Comparison of ENCODE assay signal across 22 cellular contexts in the genomic region with DNA sequence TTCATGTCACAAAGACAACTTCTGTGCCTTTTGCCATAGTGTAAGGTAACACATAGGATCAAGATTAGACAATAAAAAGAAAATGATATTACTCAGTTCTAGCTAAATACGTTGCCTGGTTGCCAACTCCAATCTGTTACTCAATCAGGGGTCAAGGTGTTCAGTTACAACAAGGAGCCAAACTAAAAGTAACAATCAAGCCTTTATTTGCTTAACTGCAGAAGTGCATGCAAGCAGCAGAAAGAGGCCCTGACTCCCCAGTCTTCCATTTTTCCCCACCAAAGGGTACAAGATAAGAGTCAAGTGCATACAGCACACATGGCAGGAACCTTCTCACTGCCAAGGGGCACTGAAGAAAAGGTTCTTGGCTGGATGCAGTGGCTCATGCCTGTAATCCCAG. TPM values are rescaled to one million over a fixed set of nuclear protein-coding genes. Genes with fewer than 3 reads are reported as not detected.
DNase-seq lines count a peak whose midpoint lies in the region; ATAC-seq, FAIRE-seq and TF ChIP-seq lines count a peak whose summit lies in the region.
"Had no signal": no experiment of that assay in that cellular context is flagged by ENCODE, and none has a peak within 500 bp of the region (broad histone marks: within the 10 kb centered on the region; RNA-seq: fewer than 3 reads in every experiment).

No MANE protein-coding gene starts in this region.

- no peak overlapping the region for H3K27ac Mint-ChIP-seq in Calu3 (ENCODE audit: unreplicated experiment)
- H3K27ac Mint-ChIP-seq: HFFc6 had no signal

- H3K4me3 ChIP-seq in liver (ENCODE audit: low read depth in 1 of 3, low read length in 3 of 3) (no peak overlapping the region), upper lobe of right lung (no peak overlapping the region)
- H3K4me3 ChIP-seq: BLaER1, GM12878 had no signal

- TF ChIP-seq POLR2A in GM12892 (IDR thresholded peaks at IDR 0.05; ENCODE audit: low read depth, low read length): no peak

- no peak overlapping the region for H3K9ac ChIP-seq in liver (ENCODE audit: low read depth in 1 of 2, low read length in 2 of 2)
- H3K9ac ChIP-seq: BLaER1 had no signal

- FAIRE-seq in GM12892 (lab: Jason Lieb, UNC): no peak
- FAIRE-seq: GM12878, GM19239 had no signal

- intact Hi-C loops in Calu3 (cut with micrococcal nuclease; ENCODE audit: unreplicated experiment) (no loop called here), upper lobe of right lung (cut with DNase I) (no loop called here)

- TF ChIP-seq CTCF in Calu3 (IDR thresholded peaks at IDR 0.05; ENCODE audit: unreplicated experiment) (no peak), liver (IDR thresholded peaks at IDR 0.05; ENCODE audit: low read depth, low read length, missing input control) (no peak), upper lobe of right lung (IDR thresholded peaks at IDR 0.05) (no peak)

- whole genome bisulfite sequencing in liver: 44% methylated on average over 1 of the region's 1 CpG

- H3K36me3 Mint-ChIP-seq in Calu3 (ENCODE audit: insufficient read depth, unreplicated experiment): peaks cover 3% of the 10 kb centered on the region
- H3K36me3 Mint-ChIP-seq: CD14-positive monocyte; CD4-positive, alpha-beta memory T cell had no signal

- H3K9me3 ChIP-seq in liver (ENCODE audit: control insufficient read depth in 4 of 4, low read length in 3 of 4): no peaks in the 10 kb centered on the region
- no peaks in the 10 kb centered on the region for H3K9me3 ChIP-seq in upper lobe of right lung
- H3K9me3 ChIP-seq: BLaER1 had no signal

- peaks cover 3 to 22% (median 12%) of the 10 kb centered on the region in 4 donors for H3K4me1 ChIP-seq in liver (ENCODE audit: control insufficient read depth in 4 of 4, insufficient read depth in 4 of 4, low read length in 3 of 4)
- H3K4me1 ChIP-seq in upper lobe of right lung: no peaks in the 10 kb centered on the region

- CTCF ChIA-PET in Calu3 (lab: Charles Lee): no interaction called here

- H3K9me3 Mint-ChIP-seq in Calu3 (ENCODE audit: low read depth, unreplicated experiment): no peaks in the 10 kb centered on the region
- H3K9me3 Mint-ChIP-seq: CD4-positive, alpha-beta memory T cell; HFFc6 had no signal

- H3K27me3 ChIP-seq in liver (ENCODE audit: control insufficient read depth in 4 of 4, insufficient read depth in 4 of 4, low read length in 3 of 4) (no peaks in the 10 kb centered on the region), upper lobe of right lung (no peaks in the 10 kb centered on the region)
- H3K27me3 ChIP-seq: BLaER1 had no signal

- no TSS peak for BruUV-seq in Calu3 (replicated peaks; lab: Mats Ljungman, UMichigan)

- H3K27me3 Mint-ChIP-seq in Calu3 (ENCODE audit: unreplicated experiment): no peaks in the 10 kb centered on the region
- H3K27me3 Mint-ChIP-seq: CD4-positive, alpha-beta memory T cell had no signal

- ATAC-seq in upper lobe of right lung (peak; percentile 52), GM21786 (IDR thresholded peaks at IDR 0.05; ENCODE audit: unreplicated experiment) (no peak)
- ATAC-seq: GM12878, HCT116 had no signal

- H3K27ac ChIP-seq in liver (ENCODE audit: low read depth in 1 of 2, low read length in 2 of 2) (peak overlapping the region in 1 of 2 donors; percentile 47), upper lobe of right lung (no peak overlapping the region)
- H3K27ac ChIP-seq: BLaER1, HL-60 had no signal

- H3K4me3 Mint-ChIP-seq in Calu3 (ENCODE audit: low read depth, unreplicated experiment): no peak overlapping the region
- H3K4me3 Mint-ChIP-seq: CD14-positive monocyte; CD4-positive, alpha-beta memory T cell; HFFc6 had no signal

- no peaks in the 10 kb centered on the region for H3K36me3 ChIP-seq in liver (ENCODE audit: control insufficient read depth in 4 of 4, insufficient read depth in 3 of 4, low read depth in 1 of 4, low read length in 3 of 4)
- H3K36me3 ChIP-seq in upper lobe of right lung: no peaks in the 10 kb centered on the region
- H3K36me3 ChIP-seq: BLaER1 had no signal

- TF ChIP-seq RAD21 in liver (IDR thresholded peaks at IDR 0.05): no peak

- peak; percentile 14 for DNase-seq in Calu3
- DNase-seq in iris pigment epithelial cell (ENCODE audit: low read depth): peak; percentile 39
- DNase-seq in upper lobe of right lung: no peak
- DNase-seq in NCI-H2107 (lab: John Stamatoyannopoulos, UW): no peak
- no peak for DNase-seq in GM12892 (ENCODE audit: insufficient read length)
- DNase-seq: 8988T; CD4-positive, alpha-beta memory T cell; DMS53; DND-41; EL; GOT3; H7; HFFc6; IMR-90 had no signal

- peaks cover 15% of the 10 kb centered on the region for H3K4me1 Mint-ChIP-seq in Calu3 (ENCODE audit: low read depth, unreplicated experiment)

TF ChIP-seq in liver, 16 proteins besides CTCF, POLR2A, EP300 and RAD21:
- TF ChIP-seq RXRA (IDR thresholded peaks at IDR 0.05): peak in 1 of 2 donors; percentile 8
- no peak for TF ChIP-seq FOXA1 (IDR thresholded peaks at IDR 0.05)
- TF ChIP-seq, protein P1, sequence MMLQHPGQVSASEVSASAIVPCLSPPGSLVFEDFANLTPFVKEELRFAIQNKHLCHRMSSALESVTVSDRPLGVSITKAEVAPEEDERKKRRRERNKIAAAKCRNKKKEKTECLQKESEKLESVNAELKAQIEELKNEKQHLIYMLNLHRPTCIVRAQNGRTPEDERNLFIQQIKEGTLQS (IDR thresholded peaks at IDR 0.05): no peak
- no peak for TF ChIP-seq HNF4G (IDR thresholded peaks at IDR 0.05)
- no peak for TF ChIP-seq EGR1 (IDR thresholded peaks at IDR 0.05; ENCODE audit: low read depth in 2 of 2)
- TF ChIP-seq, protein P2, sequence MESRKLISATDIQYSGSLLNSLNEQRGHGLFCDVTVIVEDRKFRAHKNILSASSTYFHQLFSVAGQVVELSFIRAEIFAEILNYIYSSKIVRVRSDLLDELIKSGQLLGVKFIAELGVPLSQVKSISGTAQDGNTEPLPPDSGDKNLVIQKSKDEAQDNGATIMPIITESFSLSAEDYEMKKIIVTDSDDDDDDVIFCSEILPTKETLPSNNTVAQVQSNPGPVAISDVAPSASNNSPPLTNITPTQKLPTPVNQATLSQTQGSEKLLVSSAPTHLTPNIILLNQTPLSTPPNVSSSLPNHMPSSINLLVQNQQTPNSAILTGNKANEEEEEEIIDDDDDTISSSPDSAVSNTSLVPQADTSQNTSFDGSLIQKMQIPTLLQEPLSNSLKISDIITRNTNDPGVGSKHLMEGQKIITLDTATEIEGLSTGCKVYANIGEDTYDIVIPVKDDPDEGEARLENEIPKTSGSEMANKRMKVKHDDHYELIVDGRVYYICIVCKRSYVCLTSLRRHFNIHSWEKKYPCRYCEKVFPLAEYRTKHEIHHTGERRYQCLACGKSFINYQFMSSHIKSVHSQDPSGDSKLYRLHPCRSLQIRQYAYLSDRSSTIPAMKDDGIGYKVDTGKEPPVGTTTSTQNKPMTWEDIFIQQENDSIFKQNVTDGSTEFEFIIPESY (IDR thresholded peaks at IDR 0.05): no peak
- no peak for TF ChIP-seq NR2F2 (IDR thresholded peaks at IDR 0.05)
- TF ChIP-seq, protein P3, sequence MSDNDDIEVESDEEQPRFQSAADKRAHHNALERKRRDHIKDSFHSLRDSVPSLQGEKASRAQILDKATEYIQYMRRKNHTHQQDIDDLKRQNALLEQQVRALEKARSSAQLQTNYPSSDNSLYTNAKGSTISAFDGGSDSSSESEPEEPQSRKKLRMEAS (IDR thresholded peaks at IDR 0.05): no peak
- TF ChIP-seq JUND (IDR thresholded peaks at IDR 0.05): no peak
- no peak for TF ChIP-seq FOXA2 (IDR thresholded peaks at IDR 0.05)
- TF ChIP-seq GABPA (IDR thresholded peaks at IDR 0.05 in 1 of 2, conservative IDR thresholded peaks at IDR 0.05 in 1 of 2): no peak
- peak; percentile 12 for TF ChIP-seq SP1 (IDR thresholded peaks at IDR 0.05)
- TF ChIP-seq TAF1 (conservative IDR thresholded peaks at IDR 0.05): no peak
- TF ChIP-seq, protein P4, sequence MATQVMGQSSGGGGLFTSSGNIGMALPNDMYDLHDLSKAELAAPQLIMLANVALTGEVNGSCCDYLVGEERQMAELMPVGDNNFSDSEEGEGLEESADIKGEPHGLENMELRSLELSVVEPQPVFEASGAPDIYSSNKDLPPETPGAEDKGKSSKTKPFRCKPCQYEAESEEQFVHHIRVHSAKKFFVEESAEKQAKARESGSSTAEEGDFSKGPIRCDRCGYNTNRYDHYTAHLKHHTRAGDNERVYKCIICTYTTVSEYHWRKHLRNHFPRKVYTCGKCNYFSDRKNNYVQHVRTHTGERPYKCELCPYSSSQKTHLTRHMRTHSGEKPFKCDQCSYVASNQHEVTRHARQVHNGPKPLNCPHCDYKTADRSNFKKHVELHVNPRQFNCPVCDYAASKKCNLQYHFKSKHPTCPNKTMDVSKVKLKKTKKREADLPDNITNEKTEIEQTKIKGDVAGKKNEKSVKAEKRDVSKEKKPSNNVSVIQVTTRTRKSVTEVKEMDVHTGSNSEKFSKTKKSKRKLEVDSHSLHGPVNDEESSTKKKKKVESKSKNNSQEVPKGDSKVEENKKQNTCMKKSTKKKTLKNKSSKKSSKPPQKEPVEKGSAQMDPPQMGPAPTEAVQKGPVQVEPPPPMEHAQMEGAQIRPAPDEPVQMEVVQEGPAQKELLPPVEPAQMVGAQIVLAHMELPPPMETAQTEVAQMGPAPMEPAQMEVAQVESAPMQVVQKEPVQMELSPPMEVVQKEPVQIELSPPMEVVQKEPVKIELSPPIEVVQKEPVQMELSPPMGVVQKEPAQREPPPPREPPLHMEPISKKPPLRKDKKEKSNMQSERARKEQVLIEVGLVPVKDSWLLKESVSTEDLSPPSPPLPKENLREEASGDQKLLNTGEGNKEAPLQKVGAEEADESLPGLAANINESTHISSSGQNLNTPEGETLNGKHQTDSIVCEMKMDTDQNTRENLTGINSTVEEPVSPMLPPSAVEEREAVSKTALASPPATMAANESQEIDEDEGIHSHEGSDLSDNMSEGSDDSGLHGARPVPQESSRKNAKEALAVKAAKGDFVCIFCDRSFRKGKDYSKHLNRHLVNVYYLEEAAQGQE (IDR thresholded peaks at IDR 0.05): no peak
- peak in 1 of 2 donors; percentile 34 for TF ChIP-seq HNF4A (conservative IDR thresholded peaks at IDR 0.05)
TF ChIP-seq in liver: peak in this region for 3.

RNA-seq across cellular contexts. Expression of a gene that starts 28.3 kb away (rescaled TPM):
- 68.4 and 89.0 TPM in 2 replicates for total RNA-seq in Calu3 (2022)
- total RNA-seq in liver: 10 to 100 TPM; 32.9 to 35.9 TPM
- 10 to 100 TPM; 12.2 to 34.5 TPM for polyA plus RNA-seq in liver
- 65.7 TPM for total RNA-seq in upper lobe of right lung
- polyA plus RNA-seq in GM12892 (2012; ENCODE audit: missing spikeins): 38.4 TPM

Comparison
In these comparisons a context has a peak if more than half of its experiments do, and no peak if none do; other contexts are left out.
1. DNase-seq: peak in Calu3 (single experiment) and iris pigment epithelial cell (single experiment); none in upper lobe of right lung (single experiment), NCI-H2107 (single experiment) and GM12892 (single experiment).